8 cellular contexts compared by ENCODE assay signal in the genomic region with DNA sequence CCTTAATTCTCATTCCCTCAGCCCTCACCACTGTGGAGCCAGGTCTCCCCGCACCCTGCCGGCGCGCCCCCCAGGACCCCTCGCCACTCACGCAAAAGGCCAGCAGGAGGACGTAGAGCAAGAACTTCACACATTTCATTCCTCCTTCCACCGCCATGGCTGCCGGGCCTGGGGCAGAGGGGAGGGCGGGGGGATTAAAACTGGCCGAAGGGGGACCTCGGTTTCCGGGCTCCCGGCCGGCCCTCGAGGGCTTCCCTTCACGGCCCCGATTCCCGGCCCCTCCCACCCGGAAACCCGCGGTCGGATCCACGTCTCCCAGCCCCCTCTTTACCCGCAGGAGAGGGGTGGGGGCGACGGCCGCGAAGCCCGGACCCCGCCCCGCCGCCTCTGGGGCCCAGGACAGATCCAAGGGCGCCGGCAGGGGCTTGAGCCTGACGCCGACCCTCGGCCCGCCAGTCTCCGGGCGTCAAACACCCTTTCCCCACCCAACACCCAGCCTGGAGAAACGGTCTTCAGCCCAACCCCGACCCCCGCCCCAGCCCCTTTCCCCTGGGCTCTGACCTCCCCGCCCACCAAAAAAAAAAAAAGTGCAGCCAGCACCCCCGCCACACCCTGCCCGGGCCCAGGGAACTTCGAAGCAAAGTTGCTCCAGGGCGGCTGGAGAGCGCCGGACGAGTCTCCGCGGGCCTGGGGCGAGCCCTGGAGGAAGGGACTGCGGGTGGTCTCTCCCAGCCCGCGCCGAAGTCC. TPM values are rescaled to one million over a fixed set of nuclear protein-coding genes. Genes with fewer than 3 reads are reported as not detected.
DNase-seq lines count a peak whose midpoint lies in the region; ATAC-seq and TF ChIP-seq lines count a peak whose summit lies in the region.

No MANE protein-coding gene starts in this region.

- WGBS in upper lobe of left lung, 2 donors = 0% methylated on average over 30 to 59 of the region's 59 CpGs

- peak overlapping the region; percentile 77 for H3K9ac ChIP-seq in SU-DHL-6 (ENCODE audit: low read length)

- TF ChIP-seq POLR2A in upper lobe of left lung (IDR thresholded peaks at IDR 0.05) = no peak

- H3K9me3 ChIP-seq in SU-DHL-6 (ENCODE audit: insufficient read depth, low read length) = no peaks in the 10 kb centered on the region
- H3K9me3 ChIP-seq in upper lobe of left lung = no peaks in the 10 kb centered on the region

- H3K36me3 ChIP-seq in SU-DHL-6 (ENCODE audit: low read length) (no peaks in the 10 kb centered on the region), upper lobe of left lung (peaks cover 10 to 38% (median 35%) of the 10 kb centered on the region in 4 donors)

- H3K4me2 ChIP-seq in SU-DHL-6 (ENCODE audit: low read depth, low read length, poor library complexity, severe bottlenecking) = peak overlapping the region; percentile 77

- TF ChIP-seq CTCF in GM12873 (IDR thresholded peaks at IDR 0.05; ENCODE audit: insufficient read depth, low read depth, low read length, missing control alignments) (peak; percentile 7), SU-DHL-6 (IDR thresholded peaks at IDR 0.05; ENCODE audit: insufficient read depth, low read length, poor library complexity, severe bottlenecking) (no peak), upper lobe of left lung (IDR thresholded peaks at IDR 0.05) (peak in 1 of 6 experiments; percentile 13)

- peaks cover 30% of the 10 kb centered on the region for H3F3A ChIP-seq in SU-DHL-6 (ENCODE audit: insufficient read depth)

- no peaks in the 10 kb centered on the region for H4K20me1 ChIP-seq in SU-DHL-6 (ENCODE audit: low read depth, low read length)

- H3K4me1 ChIP-seq in upper lobe of left lung = peaks cover 29 to 70% (median 32%) of the 10 kb centered on the region in 4 donors

- peak overlapping the region; percentile 56 for H3K4me3 ChIP-seq in SU-DHL-6 (ENCODE audit: insufficient read depth, low read length, poor library complexity, severe bottlenecking)
- H3K4me3 ChIP-seq in upper lobe of left lung = peak overlapping the region; percentile 55 to 90 (median 84)

- no peaks in the 10 kb centered on the region for H3K9me2 ChIP-seq in SU-DHL-6 (replicated peaks; ENCODE audit: insufficient read depth, low read length)

- H3K79me2 ChIP-seq in SU-DHL-6 (ENCODE audit: insufficient read depth, low read length) = 0 out of 2 replicates have a peak, but pooled peaks cover 6% of the 10 kb centered on the region

- peak; percentile 66 for DNase-seq in AG20443 (ENCODE audit: low spot score)
- no peak for DNase-seq in epithelial cell of prostate (ENCODE audit: low read depth, low spot score)
- DNase-seq in middle frontal gyrus (ENCODE audit: extremely low spot score, low spot score) = peak; percentile 35
- peak; percentile 83 to 93 for DNase-seq in upper lobe of left lung
- DNase-seq in amniotic stem cell (lab: John Stamatoyannopoulos, UW) = no peak

- no peak for TF ChIP-seq EP300 in upper lobe of left lung (IDR thresholded peaks at IDR 0.05)

- ATAC-seq in HG03097 (IDR thresholded peaks at IDR 0.05; ENCODE audit: low FRiP score, unreplicated experiment) = peak; percentile 11
- ATAC-seq in upper lobe of left lung (ENCODE audit: low FRiP score in 2 of 2) = peak; percentile 68 to 69

- peak overlapping the region; percentile 57 for H2AFZ ChIP-seq in SU-DHL-6 (ENCODE audit: low read depth, low read length, severe bottlenecking)

- peak overlapping the region; percentile 62 for H3K27ac ChIP-seq in SU-DHL-6 (ENCODE audit: low read depth, low read length)
- H3K27ac ChIP-seq in epithelial cell of prostate = peak overlapping the region; percentile 98
- peak overlapping the region; percentile 98 to 100 (median 98) for H3K27ac ChIP-seq in upper lobe of left lung

- no peaks in the 10 kb centered on the region for H3K27me3 ChIP-seq in SU-DHL-6 (ENCODE audit: low read length)
- no peaks in the 10 kb centered on the region for H3K27me3 ChIP-seq in upper lobe of left lung

RNA-seq across cellular contexts. Expression of gene CD63, which starts 0.5 kb away (rescaled TPM):
- 1,000 to 10,000 TPM in 3 of 6 donors, 100 to 1,000 TPM in 3; 399 to 1,448 (median 972) TPM for total RNA-seq in upper lobe of left lung

RNA-seq across cellular contexts. Expression of gene RDH5, which starts 8.2 kb away (rescaled TPM):
- total RNA-seq in upper lobe of left lung = 10 to 100 TPM in 1 of 6 donors, 1 to 10 TPM in 5; 3.8 to 37.7 (median 5.6) TPM

RNA-seq across cellular contexts. Expression of gene BLOC1S1, which starts 12.5 kb away (rescaled TPM):
- 100 to 1,000 TPM in 5 of 6 donors, 10 to 100 TPM in 1; 34.6 to 255 (median 139) TPM for total RNA-seq in upper lobe of left lung

RNA-seq across cellular contexts. Expression of gene GDF11, which starts 14.6 kb away (rescaled TPM):
- 1 to 10 TPM; 1.0 to 6.8 (median 2.3) TPM for total RNA-seq in upper lobe of left lung

RNA-seq across cellular contexts. Expression of gene ITGA7, which starts 20.7 kb away (rescaled TPM):
- 10 to 100 TPM in 3 of 6 donors, 1 to 10 TPM in 3; 4.6 to 30.4 (median 9.0) TPM for total RNA-seq in upper lobe of left lung

Comparison
In these comparisons a context has a peak if more than half of its experiments do, and no peak if none do; other contexts are left out.
1. DNase-seq: peak in AG20443 (single experiment), middle frontal gyrus (single experiment) and upper lobe of left lung (2 of 2); none in epithelial cell of prostate (single experiment) and amniotic stem cell (single experiment).
2. Peak in every context shown above with its lines, with median percentiles within 50 percentile points of each other: H3K27ac ChIP-seq.